25 cellular contexts compared by ENCODE assay signal in genomic region chr2:208620487-208620978, GRCh38.
"Had no signal": no experiment of that assay in that cellular context is flagged by ENCODE, and none has a peak within 500 bp of the region (broad histone marks: within the 10 kb centered on the region; RNA-seq: fewer than 3 reads in every experiment).

No MANE protein-coding gene starts in this region.

- H3K27ac ChIP-seq: left ventricle myocardium inferior, neural progenitor cell, neutrophil, ovary, skin epidermis, testis, thyroid gland, transverse colon, upper lobe of left lung, vagina had no signal

- H3K4me3 ChIP-seq: left ventricle myocardium inferior, lung, neural progenitor cell, ovary, skin epidermis, testis, thyroid gland, transverse colon, upper lobe of left lung, vagina had no signal

- H3K9ac ChIP-seq: neural progenitor cell had no signal

- H3K9me3 ChIP-seq: neutrophil, ovary, testis, thyroid gland, transverse colon, upper lobe of left lung, vagina had no signal

- H3K36me3 ChIP-seq: left ventricle myocardium inferior, neural progenitor cell, neutrophil, ovary, thyroid gland, transverse colon, upper lobe of left lung, vagina had no signal

- H3K27me3 ChIP-seq: neural progenitor cell, neutrophil, ovary, testis, thyroid gland, transverse colon, upper lobe of left lung, vagina had no signal

- H2AFZ ChIP-seq: neural progenitor cell had no signal

- H3K4me1 ChIP-seq: left ventricle myocardium inferior, neural progenitor cell, thyroid gland, transverse colon, upper lobe of left lung, vagina had no signal

- DNase-seq: hypothalamus; islet precursor cell; left ventricle myocardium inferior; mesendoderm; naive B cell; natural killer cell; nephron progenitor cell; occipital lobe; ovary; right cardiac atrium; stimulated activated CD4-positive, alpha-beta T cell treated with anti-CD3 and anti-CD28 coated beads, Interleukin-4, amount 100 ng/mL, for 24 hours; stimulated activated naive CD4-positive, alpha-beta T cell treated with Interleukin-2 at 50 U/mL for 16 hours; stimulated activated naive CD8-positive, alpha-beta T cell treated with anti-CD3 and anti-CD28 coated beads, Interleukin-15, amount 100 ng/mL, for 72 hours; substantia nigra; thyroid gland; transverse colon; upper lobe of left lung had no signal

- H3K4me2 ChIP-seq: neural progenitor cell had no signal

- ATAC-seq: natural killer cell; right cardiac atrium; sciatic nerve; stimulated activated effector memory CD8-positive, alpha-beta T cell treated with anti-CD3 and anti-CD28 coated beads, Interleukin-12 subunit alpha, Interleukin-12 subunit beta, amount 100 ng/mL, for 72 hours had no signal
